ENCODE assay signal across 16 cellular contexts in genomic region chr11:76291576-76292526, GRCh38.
DNase-seq lines count a peak whose midpoint lies in the region; ATAC-seq, FAIRE-seq and TF ChIP-seq lines count a peak whose summit lies in the region.
"Had no signal": no experiment of that assay in that cellular context is flagged by ENCODE, and none has a peak within 500 bp of the region (broad histone marks: within the 10 kb centered on the region; RNA-seq: fewer than 3 reads in every experiment).

No MANE protein-coding gene starts in this region.

- no peaks in the 10 kb centered on the region for H3K9me3 ChIP-seq in small intestine (ENCODE audit: control insufficient read depth, low read depth)
- no peaks in the 10 kb centered on the region for H3K9me3 ChIP-seq in upper lobe of left lung
- H3K9me3 ChIP-seq: testis had no signal

- no peak for TF ChIP-seq POLR2A in upper lobe of left lung (IDR thresholded peaks at IDR 0.05)

- intact Hi-C loops in activated T-helper 1 cell treated with anti-CD3 and anti-CD28 coated beads, Interleukin-12 subunit alpha, Interleukin-12 subunit beta, Interleukin-2, Interleukin-4 antibody, amounts not matched to agents 30 ng/mL and 10 ng/mL and 1 ng/mL, durations not matched to agents 14 hours and 24 hours and 36 hours (cut with micrococcal nuclease), result loop anchor here (5.0 kb wide), 1 partner anchor 55 kb away; no protein-coding TSS in a partner anchor

- H3K4me1 ChIP-seq in small intestine (ENCODE audit: control insufficient read depth in 2 of 2, insufficient read depth in 1 of 2, low read depth in 1 of 2, low read length in 1 of 2) (no peaks in the 10 kb centered on the region), upper lobe of left lung (no peaks in the 10 kb centered on the region)
- H3K4me1 ChIP-seq: testis had no signal

- no peaks in the 10 kb centered on the region for H3K36me3 Mint-ChIP-seq in activated T-helper 1 cell treated with anti-CD3 and anti-CD28 coated beads, Interleukin-12 subunit alpha, Interleukin-12 subunit beta, Interleukin-2, Interleukin-4 antibody, amounts not matched to agents 30 ng/mL and 10 ng/mL and 1 ng/mL, durations not matched to agents 14 hours and 24 hours and 36 hours (ENCODE audit: low read depth)
- H3K36me3 Mint-ChIP-seq: natural killer cell treated with Interleukin-12 subunit alpha and Interleukin-12 subunit beta and Interleukin-15 and Interleukin-18, amount 100 ng/mL, for 72 hours had no signal

- no peak for ATAC-seq in HG02759 (IDR thresholded peaks at IDR 0.05; ENCODE audit: unreplicated experiment)
- ATAC-seq in upper lobe of left lung (ENCODE audit: low FRiP score in 2 of 2), result no peak
- ATAC-seq: natural killer cell treated with Interleukin-12 subunit alpha and Interleukin-12 subunit beta and Interleukin-15 and Interleukin-18, amount 100 ng/mL, for 72 hours had no signal

- DNase-seq in NCI-H1417 (lab: John Stamatoyannopoulos, UW), result peak; percentile 20 to 48 (median 33)
- DNase-seq in NCI-H1417 treated with DMSO at 0.1 percent for 48 hours (lab: John Stamatoyannopoulos, UW), result no peak
- DNase-seq in M059J (ENCODE audit: low read depth), result peak; percentile 19
- peak; percentile 78 for DNase-seq in SW480 (ENCODE audit: low spot score)
- DNase-seq in small intestine, result peak; percentile 12
- DNase-seq in activated T-helper 1 cell treated with anti-CD3 and anti-CD28 coated beads, Interleukin-12 subunit alpha, Interleukin-12 subunit beta, Interleukin-2, Interleukin-4 antibody, amounts not matched to agents 30 ng/mL and 10 ng/mL and 1 ng/mL, durations not matched to agents 14 hours and 24 hours and 36 hours (ENCODE audit: low spot score), result no peak
- no peak for DNase-seq in upper lobe of left lung
- DNase-seq: 8988T; activated CD8-positive, alpha-beta memory T cell treated with anti-CD3 and anti-CD28 coated beads, Interleukin-2, amount 50 U/mL, for 48 hours; DND-41; NCI-H1694; testis had no signal

- TF ChIP-seq EP300 in upper lobe of left lung (IDR thresholded peaks at IDR 0.05), result no peak

- H3K27ac ChIP-seq in small intestine (ENCODE audit: low read depth in 1 of 2, low read length in 1 of 2) (no peak overlapping the region), upper lobe of left lung (no peak overlapping the region)
- H3K27ac ChIP-seq: testis had no signal

- no peak for TF ChIP-seq CTCF in upper lobe of left lung (IDR thresholded peaks at IDR 0.05)

- H3K4me1 Mint-ChIP-seq in activated T-helper 1 cell treated with anti-CD3 and anti-CD28 coated beads, Interleukin-12 subunit alpha, Interleukin-12 subunit beta, Interleukin-2, Interleukin-4 antibody, amounts not matched to agents 30 ng/mL and 10 ng/mL and 1 ng/mL, durations not matched to agents 14 hours and 24 hours and 36 hours (ENCODE audit: low read depth), result peaks cover 41% of the 10 kb centered on the region

- no peaks in the 10 kb centered on the region for H3K27me3 Mint-ChIP-seq in activated T-helper 1 cell treated with anti-CD3 and anti-CD28 coated beads, Interleukin-12 subunit alpha, Interleukin-12 subunit beta, Interleukin-2, Interleukin-4 antibody, amounts not matched to agents 30 ng/mL and 10 ng/mL and 1 ng/mL, durations not matched to agents 14 hours and 24 hours and 36 hours (ENCODE audit: insufficient read depth)
- H3K27me3 Mint-ChIP-seq: dendritic cell treated with granulocyte-macrophage colony-stimulating factor and Interleukin-4, amounts not matched to agents 40 ng/mL and 50 ng/mL, for 4 days had no signal

- no peak overlapping the region for H3K4me3 Mint-ChIP-seq in activated T-helper 1 cell treated with anti-CD3 and anti-CD28 coated beads, Interleukin-12 subunit alpha, Interleukin-12 subunit beta, Interleukin-2, Interleukin-4 antibody, amounts not matched to agents 30 ng/mL and 10 ng/mL and 1 ng/mL, durations not matched to agents 14 hours and 24 hours and 36 hours
- H3K4me3 Mint-ChIP-seq: dendritic cell treated with granulocyte-macrophage colony-stimulating factor and Interleukin-4, amounts not matched to agents 40 ng/mL and 50 ng/mL, for 4 days had no signal

- H3K9me3 Mint-ChIP-seq in activated T-helper 1 cell treated with anti-CD3 and anti-CD28 coated beads, Interleukin-12 subunit alpha, Interleukin-12 subunit beta, Interleukin-2, Interleukin-4 antibody, amounts not matched to agents 30 ng/mL and 10 ng/mL and 1 ng/mL, durations not matched to agents 14 hours and 24 hours and 36 hours, result no peaks in the 10 kb centered on the region
- H3K9me3 Mint-ChIP-seq: dendritic cell treated with granulocyte-macrophage colony-stimulating factor and Interleukin-4, amounts not matched to agents 40 ng/mL and 50 ng/mL, for 4 days; natural killer cell treated with Interleukin-12 subunit alpha and Interleukin-12 subunit beta and Interleukin-15 and Interleukin-18, amount 100 ng/mL, for 72 hours had no signal

- H3K36me3 ChIP-seq in small intestine (ENCODE audit: control insufficient read depth in 2 of 2, insufficient read depth in 2 of 2, low read length in 2 of 2) (no peaks in the 10 kb centered on the region), upper lobe of left lung (no peaks in the 10 kb centered on the region)

- H3K27me3 ChIP-seq in small intestine (ENCODE audit: control insufficient read depth in 2 of 2, insufficient read depth in 2 of 2, low read length in 2 of 2) (no peaks in the 10 kb centered on the region), upper lobe of left lung (no peaks in the 10 kb centered on the region)
- H3K27me3 ChIP-seq: testis had no signal

- H3K4me3 ChIP-seq in small intestine (ENCODE audit: low read depth in 1 of 2, low read length in 2 of 2) (no peak overlapping the region), upper lobe of left lung (no peak overlapping the region)
- H3K4me3 ChIP-seq: testis had no signal

- no peak for FAIRE-seq in small intestine (lab: Jason Lieb, UNC)
- FAIRE-seq: HTR-8/SVneo had no signal

- 64 to 74% (median 72%) methylated on average over 24 of the region's 24 CpGs for WGBS in small intestine, 3 donors
- 87 to 89% methylated on average over 22 to 24 of the region's 24 CpGs for WGBS in upper lobe of left lung, 2 donors

- no peak overlapping the region for H3K27ac Mint-ChIP-seq in activated T-helper 1 cell treated with anti-CD3 and anti-CD28 coated beads, Interleukin-12 subunit alpha, Interleukin-12 subunit beta, Interleukin-2, Interleukin-4 antibody, amounts not matched to agents 30 ng/mL and 10 ng/mL and 1 ng/mL, durations not matched to agents 14 hours and 24 hours and 36 hours
- H3K27ac Mint-ChIP-seq: dendritic cell treated with granulocyte-macrophage colony-stimulating factor and Interleukin-4, amounts not matched to agents 40 ng/mL and 50 ng/mL, for 4 days had no signal

Comparison
In these comparisons a context has a peak if more than half of its experiments do, and no peak if none do; other contexts are left out.
1. DNase-seq: peak in NCI-H1417 (3 of 3), M059J (single experiment), SW480 (single experiment) and small intestine (single experiment); none in NCI-H1417 treated with DMSO at 0.1 percent for 48 hours (single experiment), activated T-helper 1 cell treated with anti-CD3 and anti-CD28 coated beads, Interleukin-12 subunit alpha, Interleukin-12 subunit beta, Interleukin-2, Interleukin-4 antibody, amounts not matched to agents 30 ng/mL and 10 ng/mL and 1 ng/mL, durations not matched to agents 14 hours and 24 hours and 36 hours (single experiment) and upper lobe of left lung (0 of 2).